In the genomic region with DNA sequence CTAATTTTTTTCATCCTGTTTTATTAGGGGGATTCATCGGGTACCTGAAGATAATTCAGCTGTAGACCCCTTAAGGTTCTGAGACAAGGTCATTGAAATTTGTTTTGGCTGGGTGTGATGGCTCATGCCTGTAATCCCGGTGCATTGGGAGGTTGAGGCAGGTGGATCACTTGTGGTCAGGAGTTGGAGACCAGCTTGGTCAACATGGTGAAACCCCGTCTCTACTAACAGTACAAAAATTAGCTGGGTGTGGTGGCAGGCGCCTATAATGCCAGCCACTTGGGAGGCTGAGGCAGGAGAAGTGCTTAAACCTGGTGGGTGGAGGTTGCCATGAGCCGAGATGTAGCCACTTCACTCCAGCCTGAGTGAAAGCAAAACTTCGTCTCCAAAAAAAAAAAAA, we compare ENCODE assay signal across 15 cellular contexts. TPM values are rescaled to one million over a fixed set of nuclear protein-coding genes. Genes with fewer than 3 reads are reported as not detected.
DNase-seq lines count a peak whose midpoint lies in the region; ATAC-seq and TF ChIP-seq lines count a peak whose summit lies in the region.
"Had no signal": no experiment of that assay in that cellular context is flagged by ENCODE, and none has a peak within 500 bp of the region (broad histone marks: within the 10 kb centered on the region; RNA-seq: fewer than 3 reads in every experiment).

No MANE protein-coding gene starts in this region.

- H3K9me3 Mint-ChIP-seq in activated B cell treated with CpG ODN at 0.5 μM for 24 hours (no peaks in the 10 kb centered on the region), immature natural killer cell (no peaks in the 10 kb centered on the region)
- H3K9me3 Mint-ChIP-seq: activated T-helper 2 cell treated with anti-CD3 and anti-CD28 coated beads, Interferon-gamma antibody, Interleukin-2, Interleukin-4, amounts not matched to agents 10 μg/mL and 5 μg/mL and 100 μg/mL, durations not matched to agents 14 hours and 24 hours and 36 hours had no signal

- peaks cover 53 to 92% (median 81%) of the 10 kb centered on the region in 5 donors for H3K36me3 ChIP-seq in subcutaneous abdominal adipose tissue (ENCODE audit: control insufficient read depth in 5 of 5, insufficient read depth in 5 of 5, low read length in 5 of 5)
- peaks cover 91% of the 10 kb centered on the region for H3K36me3 ChIP-seq in PC-3 (ENCODE audit: low read depth, low read length)

- no peak overlapping the region for H2AFZ ChIP-seq in PC-3 (ENCODE audit: low read length)

- no peak overlapping the region for H3K4me3 Mint-ChIP-seq in activated B cell treated with CpG ODN at 0.5 μM for 24 hours
- H3K4me3 Mint-ChIP-seq in immature natural killer cell, result peak overlapping the region in 3 of 5 donors; percentile 15 to 36 (median 36)

- no TSS peak for BruUV-seq in PC-3 (replicated peaks; lab: Mats Ljungman, UMichigan)

- H3K36me3 Mint-ChIP-seq in activated B cell treated with CpG ODN at 0.5 μM for 24 hours (ENCODE audit: low read depth) (peaks cover 94% of the 10 kb centered on the region), immature natural killer cell (peaks cover 27 to 61% (median 46%) of the 10 kb centered on the region in 3 donors)

- peaks cover 91% of the 10 kb centered on the region for H4K20me1 ChIP-seq in PC-3 (ENCODE audit: low read length)

- H3K79me2 ChIP-seq in PC-3 (ENCODE audit: low read length), result peaks cover 74% of the 10 kb centered on the region

- DNase-seq in activated effector memory CD4-positive, alpha-beta T cell treated with anti-CD3 and anti-CD28 coated beads, Interleukin-2, amount 50 U/mL, for 16 hours, result peak; percentile 63
- DNase-seq in activated effector memory CD4-positive, alpha-beta T cell treated with Interleukin-2 at 50 U/mL for 16 hours, result no peak
- DNase-seq in activated B cell treated with CpG ODN at 0.5 μM for 24 hours, result no peak
- DNase-seq in immature natural killer cell, result no peak
- no peak for DNase-seq in PC-3
- DNase-seq: DND-41, hypothalamus, Kasumi-1, NCI-H2081, NCI-H774 had no signal

- TF ChIP-seq CTCF in activated B cell treated with CpG ODN at 0.5 μM for 24 hours (IDR thresholded peaks at IDR 0.05) (no peak), PC-3 (conservative IDR thresholded peaks at IDR 0.05; ENCODE audit: low read depth, low read length) (no peak)

- H3K27ac Mint-ChIP-seq in activated B cell treated with CpG ODN at 0.5 μM for 24 hours (peak overlapping the region; percentile 50), immature natural killer cell (peak overlapping the region; percentile 58 to 80 (median 77))

- peaks cover 0 to 65% (median 55%) of the 10 kb centered on the region in 5 donors for H3K4me1 ChIP-seq in subcutaneous abdominal adipose tissue (ENCODE audit: control insufficient read depth in 5 of 5, insufficient read depth in 5 of 5, low read length in 5 of 5)
- 0 out of 2 replicates have a peak, but pooled peaks cover 4% of the 10 kb centered on the region for H3K4me1 ChIP-seq in PC-3 (ENCODE audit: insufficient read depth, low read length)

- POLR2A ChIA-PET in activated B cell treated with CpG ODN at 0.5 μM for 24 hours (lab: Charles Lee) (interaction anchor here (6.6 kb wide), 1 partner anchor 10 kb away, joined by 83 read pairs; a partner anchor contains a TSS), PC-3 (lab: Charles Lee; ENCODE audit: unreplicated experiment) (no interaction called here)

- H3K4me2 ChIP-seq in PC-3 (ENCODE audit: low read length), result no peak overlapping the region

- H3F3A ChIP-seq in PC-3 (ENCODE audit: low read length, unreplicated experiment), result peaks cover 49% of the 10 kb centered on the region

- H3K9me3 ChIP-seq in subcutaneous abdominal adipose tissue (ENCODE audit: control insufficient read depth in 5 of 5, low read length in 5 of 5) (no peaks in the 10 kb centered on the region), PC-3 (ENCODE audit: low read length) (no peaks in the 10 kb centered on the region)
- H3K9me3 ChIP-seq: upper lobe of left lung had no signal

- CTCF ChIA-PET in activated B cell treated with CpG ODN at 0.5 μM for 24 hours (lab: Charles Lee) (no interaction called here), PC-3 (lab: Charles Lee) (no interaction called here)

- H3K4me3 ChIP-seq in subcutaneous abdominal adipose tissue (ENCODE audit: low read depth in 1 of 5, low read length in 5 of 5), result no peak overlapping the region
- H3K4me3 ChIP-seq in PC-3 (ENCODE audit: low read length), result no peak overlapping the region
- H3K4me3 ChIP-seq: upper lobe of left lung had no signal

- H3K27ac ChIP-seq in subcutaneous abdominal adipose tissue (ENCODE audit: low read depth, low read length) (peak overlapping the region; percentile 66), PC-3 (ENCODE audit: low read length) (no peak overlapping the region)

- H3K27me3 ChIP-seq in subcutaneous abdominal adipose tissue (ENCODE audit: control insufficient read depth in 5 of 5, insufficient read depth in 4 of 5, low read length in 5 of 5) (no peaks in the 10 kb centered on the region), PC-3 (ENCODE audit: low read length) (no peaks in the 10 kb centered on the region)
- H3K27me3 ChIP-seq: upper lobe of left lung had no signal

- H3K9me2 ChIP-seq in PC-3 (replicated peaks; ENCODE audit: low read length), result no peaks in the 10 kb centered on the region

- H3K4me1 Mint-ChIP-seq in activated B cell treated with CpG ODN at 0.5 μM for 24 hours, result peaks cover 75% of the 10 kb centered on the region
- peaks cover 79 to 90% of the 10 kb centered on the region in 2 donors for H3K4me1 Mint-ChIP-seq in immature natural killer cell

- ATAC-seq in activated B cell treated with CpG ODN at 0.5 μM for 24 hours (ENCODE audit: low read depth) (no peak), GM19455 (IDR thresholded peaks at IDR 0.05; ENCODE audit: unreplicated experiment) (no peak), PC-3 (no peak), GM21717 (IDR thresholded peaks at IDR 0.05; ENCODE audit: unreplicated experiment) (no peak)

- intact Hi-C loops in activated B cell treated with CpG ODN at 0.5 μM for 24 hours (cut with micrococcal nuclease) (no loop called here), PC-3 (cut with micrococcal nuclease) (loop anchor here (5.0 kb wide), 1 partner anchor 163 kb away; a partner anchor contains a TSS)

- H3K27me3 Mint-ChIP-seq in activated B cell treated with CpG ODN at 0.5 μM for 24 hours (no peaks in the 10 kb centered on the region), immature natural killer cell (ENCODE audit: low read depth in 3 of 3) (peaks cover 2 to 29% (median 12%) of the 10 kb centered on the region in 3 donors)

- H3K9ac ChIP-seq in subcutaneous abdominal adipose tissue (ENCODE audit: low read length in 5 of 5) (no peak overlapping the region), PC-3 (ENCODE audit: low read length) (no peak overlapping the region)

RNA-seq across cellular contexts. Expression of a gene that starts 10.9 kb away (rescaled TPM):
- total RNA-seq in activated B cell treated with CpG ODN at 0.5 μM for 24 hours (421 and 494 TPM in 2 replicates), PC-3 (2014; rRNA removed) (206 and 297 TPM in 2 replicates)
- 100 to 1,000 TPM; 344 to 391 (median 379) TPM for polyA plus RNA-seq in immature natural killer cell

RNA-seq across cellular contexts. Expression of a gene that starts 57.8 kb away (rescaled TPM):
- total RNA-seq in activated B cell treated with CpG ODN at 0.5 μM for 24 hours, result 23.2 and 26.1 TPM in 2 replicates
- polyA plus RNA-seq in immature natural killer cell, result 100 to 1,000 TPM in 1 of 3 donors, 10 to 100 TPM in 2; 74.2 to 179 (median 81.2) TPM
- 25.7 and 26.9 TPM in 2 replicates for total RNA-seq in PC-3 (2014; rRNA removed)
